In genomic region chr4:78059938-78060337, GRCh38 we compare ENCODE assay signal across 3 cellular contexts.
TF ChIP-seq lines count a peak whose summit lies in the region.

No MANE protein-coding gene starts in this region.

TF ChIP-seq in A549, 52 proteins besides CTCF, POLR2A, EP300 and RAD21 (continued from another document):
- TF ChIP-seq ZFP36 (IDR thresholded peaks at IDR 0.05; ENCODE audit: borderline replicate concordance, partially characterized antibody): no peak
- TF ChIP-seq, protein P1, sequence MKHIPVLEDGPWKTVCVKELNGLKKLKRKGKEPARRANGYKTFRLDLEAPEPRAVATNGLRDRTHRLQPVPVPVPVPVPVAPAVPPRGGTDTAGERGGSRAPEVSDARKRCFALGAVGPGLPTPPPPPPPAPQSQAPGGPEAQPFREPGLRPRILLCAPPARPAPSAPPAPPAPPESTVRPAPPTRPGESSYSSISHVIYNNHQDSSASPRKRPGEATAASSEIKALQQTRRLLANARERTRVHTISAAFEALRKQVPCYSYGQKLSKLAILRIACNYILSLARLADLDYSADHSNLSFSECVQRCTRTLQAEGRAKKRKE (CRISPR knock-in tag; IDR thresholded peaks at IDR 0.05; ENCODE audit: low read depth): no peak

TF ChIP-seq in HEK293, 187 proteins besides CTCF, POLR2A, EP300 and RAD21 (continued from another document):
- TF ChIP-seq ZNF175 (tag by site-specific recombination; IDR thresholded peaks at IDR 0.05): no peak
- no peak for TF ChIP-seq ZNF133 (tag by site-specific recombination; IDR thresholded peaks at IDR 0.05)
- peak; percentile 78 for TF ChIP-seq ZNF664 (tag by site-specific recombination; IDR thresholded peaks at IDR 0.05)

TF ChIP-seq in GM12878, 131 proteins besides CTCF, POLR2A, EP300 and RAD21:
- TF ChIP-seq ZNF24 (IDR thresholded peaks at IDR 0.05) (peak; percentile 84), NR2C2 (IDR thresholded peaks at IDR 0.05; ENCODE audit: borderline replicate concordance, control insufficient read depth, insufficient read length, low read depth) (no peak)
